Comparison of ENCODE assay signal across 1 cellular context in genomic region chr6:110529907-110530306, GRCh38.
TF ChIP-seq lines count a peak whose summit lies in the region.

No MANE protein-coding gene starts in this region.

TF ChIP-seq in endothelial cell of umbilical vein, 7 proteins besides CTCF, POLR2A, EP300 and RAD21 (continued from another document):
- TF ChIP-seq GATA2 (IDR thresholded peaks at IDR 0.05; ENCODE audit: insufficient read depth, insufficient read length, low read depth, low read length), result no peak
